11 cellular contexts compared by ENCODE assay signal in genomic region chr18:63105636-63106316, GRCh38.
DNase-seq lines count a peak whose midpoint lies in the region; ATAC-seq and TF ChIP-seq lines count a peak whose summit lies in the region.
"Had no signal": no experiment of that assay in that cellular context is flagged by ENCODE, and none has a peak within 500 bp of the region (broad histone marks: within the 10 kb centered on the region; RNA-seq: fewer than 3 reads in every experiment).

No MANE protein-coding gene starts in this region.

- no peak for TF ChIP-seq CTCF in spleen (IDR thresholded peaks at IDR 0.05 in 8 of 11, conservative IDR thresholded peaks at IDR 0.05 in 3 of 11)

- intact Hi-C loops in spleen (cut with DNase I; ENCODE audit: low total_unique reads): no loop called here

- H3K27ac ChIP-seq in spleen: peak overlapping the region in 3 of 8 donors; percentile 34 to 71 (median 62)

- H3K4me3 Mint-ChIP-seq in stimulated activated naive CD8-positive, alpha-beta T cell treated with anti-CD3 and anti-CD28 coated beads, Interleukin-15, Interleukin-2, amounts not matched to agents 100 ng/mL and 50 ng/mL, for 24 hours: peak overlapping the region; percentile 62

- no peak for ATAC-seq in stimulated activated naive CD8-positive, alpha-beta T cell treated with anti-CD3 and anti-CD28 coated beads, Interleukin-15, Interleukin-2, amounts not matched to agents 100 U/mL and 50 U/mL, for 24 hours
- peak; percentile 61 for ATAC-seq in GM21737 (IDR thresholded peaks at IDR 0.05; ENCODE audit: unreplicated experiment)
- peak; percentile 83 for ATAC-seq in HG03354 (IDR thresholded peaks at IDR 0.05; ENCODE audit: poor library complexity, severe bottlenecking, unreplicated experiment)
- ATAC-seq: right cardiac atrium had no signal

- H3K4me1 Mint-ChIP-seq in stimulated activated naive CD8-positive, alpha-beta T cell treated with anti-CD3 and anti-CD28 coated beads, Interleukin-15, Interleukin-2, amounts not matched to agents 100 ng/mL and 50 ng/mL, for 24 hours (ENCODE audit: low read depth): peaks cover 47% of the 10 kb centered on the region

- H3K4me1 ChIP-seq in spleen: peaks cover 0 to 21% (median 10%) of the 10 kb centered on the region in 6 donors

- 83 to 89% (median 85%) methylated on average over 13 to 14 of the region's 14 CpGs for WGBS in spleen, 5 donors

- H3K9me3 Mint-ChIP-seq in stimulated activated naive CD8-positive, alpha-beta T cell treated with anti-CD3 and anti-CD28 coated beads, Interleukin-15, Interleukin-2, amounts not matched to agents 100 ng/mL and 50 ng/mL, for 24 hours: peaks cover 5% of the 10 kb centered on the region

- peaks cover 1% of the 10 kb centered on the region for H3K27me3 Mint-ChIP-seq in stimulated activated naive CD8-positive, alpha-beta T cell treated with anti-CD3 and anti-CD28 coated beads, Interleukin-15, Interleukin-2, amounts not matched to agents 100 ng/mL and 50 ng/mL, for 24 hours

- H3K36me3 Mint-ChIP-seq in stimulated activated naive CD8-positive, alpha-beta T cell treated with anti-CD3 and anti-CD28 coated beads, Interleukin-15, Interleukin-2, amounts not matched to agents 100 ng/mL and 50 ng/mL, for 24 hours (ENCODE audit: low read depth): no peaks in the 10 kb centered on the region

- H3K27ac Mint-ChIP-seq in stimulated activated naive CD8-positive, alpha-beta T cell treated with anti-CD3 and anti-CD28 coated beads, Interleukin-15, Interleukin-2, amounts not matched to agents 100 ng/mL and 50 ng/mL, for 24 hours: peak overlapping the region; percentile 88

- no peaks in the 10 kb centered on the region for H3K9me3 ChIP-seq in spleen

- H3K27me3 ChIP-seq in spleen (replicated peaks in 1 of 7): peaks cover 0 to 7% (median 0%) of the 10 kb centered on the region in 7 donors

- no peak overlapping the region for H3K4me3 ChIP-seq in spleen

- no peak for TF ChIP-seq POLR2A in spleen (IDR thresholded peaks at IDR 0.05)

- H3K36me3 ChIP-seq in spleen: no peaks in the 10 kb centered on the region

- no peak for DNase-seq in stimulated activated naive CD8-positive, alpha-beta T cell treated with anti-CD3 and anti-CD28 coated beads, Interleukin-15, Interleukin-2, amounts not matched to agents 100 U/mL and 50 U/mL, for 24 hours
- DNase-seq in amniotic stem cell (lab: John Stamatoyannopoulos, UW): no peak
- DNase-seq in anterior cingulate cortex (lab: John Stamatoyannopoulos, UW): no peak
- no peak for DNase-seq in kidney tubule cell (ENCODE audit: low spot score)
- DNase-seq in spleen: no peak
- DNase-seq: activated T-cell treated with anti-CD3 and anti-CD28 coated beads, Interleukin-2, amount 50 U/mL, for 72 hours; KG1; right cardiac atrium had no signal
